In genomic region chr5:693271-694041, GRCh38 we compare ENCODE assay signal across 8 cellular contexts.
DNase-seq lines count a peak whose midpoint lies in the region; ATAC-seq and TF ChIP-seq lines count a peak whose summit lies in the region.
"Not testable (repeated sequence)": the region's sequence is repeated elsewhere in the genome, so short reads cannot be mapped to it uniquely, and the experiment has no call there.

TSS of gene TPPP (minus strand) at chr5:693352. CDS start at chr5:678060, 15,292 bp downstream.

- H3K9me2 ChIP-seq in OCI-LY1 (ENCODE audit: low read depth, low read length): not testable (repeated sequence)

- not testable (repeated sequence) for H3K36me3 ChIP-seq in BLaER1; OCI-LY1 (ENCODE audit: insufficient read depth, low read length); endocrine pancreas (ENCODE audit: control insufficient read depth, insufficient read depth, low read length)

- H3K4me3 ChIP-seq in BLaER1 (peak within 1 kb of the TSS; percentile 64), OCI-LY1 (ENCODE audit: low read depth, low read length, poor library complexity, severe bottlenecking) (peak within 1 kb of the TSS; percentile 63)
- H3K4me3 ChIP-seq in endocrine pancreas (ENCODE audit: control insufficient read depth, insufficient read depth, low read length): not testable (repeated sequence)

- DNase-seq in activated T-cell treated with anti-CD3 and anti-CD28 coated beads for 24 hours (ENCODE audit: low read depth) (peak; percentile 77), medulla oblongata (ENCODE audit: extremely low spot score) (peak; percentile 94)
- DNase-seq in stimulated activated CD4-positive, alpha-beta T cell treated with anti-CD3 and anti-CD28 coated beads, Interleukin-4, amount 100 ng/mL, for 1 hour: peak; percentile 81

- peak within 1 kb of the TSS; percentile 88 for H3K4me2 ChIP-seq in BLaER1
- peak within 1 kb of the TSS; percentile 83 for H3K4me2 ChIP-seq in OCI-LY1 (ENCODE audit: low read length)

- not testable (repeated sequence) for H3F3A ChIP-seq in OCI-LY1 (ENCODE audit: insufficient read depth, low read length)

- H3K9me3 ChIP-seq in BLaER1; OCI-LY1 (ENCODE audit: low read length); endocrine pancreas (ENCODE audit: control insufficient read depth, low read length): not testable (repeated sequence)

- not testable (repeated sequence) for H3K4me1 ChIP-seq in BLaER1; OCI-LY1 (ENCODE audit: insufficient read depth, low read length, severe bottlenecking); endocrine pancreas (ENCODE audit: control insufficient read depth, insufficient read depth, low read length)

- H3K9ac ChIP-seq in BLaER1: not testable (repeated sequence)
- H3K9ac ChIP-seq in OCI-LY1 (ENCODE audit: low read length) (peak within 1 kb of the TSS; percentile 62; the same call in 1 of the 2 replicates), endocrine pancreas (ENCODE audit: control insufficient read depth, insufficient read depth, low read length) (peak within 1 kb of the TSS; percentile 54)

- H3K79me2 ChIP-seq in OCI-LY1 (ENCODE audit: insufficient read depth, low read length): not testable (repeated sequence)

- TF ChIP-seq CTCF in OCI-LY1 (IDR thresholded peaks at IDR 0.05; ENCODE audit: low read length): not testable (repeated sequence)

- H3K27me3 ChIP-seq in BLaER1: peaks cover 20% of the 10 kb centered on the region
- H3K27me3 ChIP-seq in OCI-LY1 (ENCODE audit: insufficient read depth, low read length); endocrine pancreas (ENCODE audit: control insufficient read depth, insufficient read depth, low read length): not testable (repeated sequence)

- ATAC-seq in GM19455 (IDR thresholded peaks at IDR 0.05; ENCODE audit: unreplicated experiment): peak; percentile 63
- ATAC-seq in HG03571 (IDR thresholded peaks at IDR 0.05; ENCODE audit: unreplicated experiment): peak; percentile 61

- not testable (repeated sequence) for H2AFZ ChIP-seq in OCI-LY1 (ENCODE audit: low read length)

- H4K20me1 ChIP-seq in BLaER1; OCI-LY1 (ENCODE audit: insufficient read depth, low read length): not testable (repeated sequence)

- H3K27ac ChIP-seq in BLaER1; OCI-LY1 (ENCODE audit: low read depth, low read length, poor library complexity, severe bottlenecking): not testable (repeated sequence)
